17 cellular contexts compared by ENCODE assay signal in the genomic region with DNA sequence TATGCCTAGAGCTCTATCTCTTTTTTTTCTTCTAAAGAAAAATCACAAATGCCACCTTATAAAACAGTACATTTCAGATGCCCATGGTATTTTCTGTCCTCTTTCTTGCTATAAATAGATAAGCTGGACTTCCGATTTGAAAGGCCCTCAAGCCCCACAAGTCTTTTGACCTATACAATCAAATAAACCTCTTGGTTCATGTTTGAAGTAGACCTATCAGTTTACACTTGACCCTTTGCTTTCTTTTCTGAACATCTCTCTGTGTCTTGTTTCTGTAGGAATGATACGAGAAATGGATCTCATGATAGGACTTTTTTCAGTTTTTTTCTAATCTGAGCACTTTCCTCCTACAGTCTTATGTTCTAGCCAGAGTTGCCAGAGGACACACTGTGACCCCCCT.
"Had no signal": no experiment of that assay in that cellular context is flagged by ENCODE, and none has a peak within 500 bp of the region (broad histone marks: within the 10 kb centered on the region; RNA-seq: fewer than 3 reads in every experiment).

No MANE protein-coding gene starts in this region.

- H3K27me3 ChIP-seq: foreskin keratinocyte, sigmoid colon, thyroid gland, upper lobe of right lung, vagina had no signal

- DNase-seq: erythroblast; foreskin keratinocyte; head of caudate nucleus; mammary epithelial cell; naive thymus-derived CD4-positive, alpha-beta T cell; nephron progenitor cell; sigmoid colon; stimulated activated CD4-positive, alpha-beta T cell treated with anti-CD3 and anti-CD28 coated beads, Interleukin-12 subunit alpha, Interleukin-12 subunit beta, amount 100 ng/mL, for 4 hours; stimulated activated naive CD4-positive, alpha-beta T cell treated with Interleukin-2 at 50 U/mL for 16 hours; thyroid gland; upper lobe of right lung had no signal

- H3K27ac ChIP-seq: foreskin keratinocyte, parathyroid adenoma, prostate gland, sigmoid colon, skin epidermis, thyroid gland, upper lobe of right lung, vagina had no signal

- H3K4me3 ChIP-seq: prostate gland, sigmoid colon, skin epidermis, thyroid gland, upper lobe of right lung, vagina had no signal

- H3K4me1 ChIP-seq: foreskin keratinocyte, parathyroid adenoma, prostate gland, sigmoid colon, upper lobe of right lung had no signal

- H2AFZ ChIP-seq: parathyroid adenoma had no signal

- H3K36me3 ChIP-seq: prostate gland, sigmoid colon, thyroid gland, upper lobe of right lung, vagina had no signal

- H3K79me2 ChIP-seq: parathyroid adenoma had no signal

- H3K9ac ChIP-seq: parathyroid adenoma had no signal

- FAIRE-seq: colon, endothelial cell of umbilical vein had no signal

- H3K9me3 ChIP-seq: prostate gland, sigmoid colon, thyroid gland, upper lobe of right lung, vagina had no signal

- ATAC-seq: foreskin keratinocyte; naive thymus-derived CD4-positive, alpha-beta T cell; upper lobe of right lung had no signal
